9 cellular contexts compared by ENCODE assay signal in the genomic region with DNA sequence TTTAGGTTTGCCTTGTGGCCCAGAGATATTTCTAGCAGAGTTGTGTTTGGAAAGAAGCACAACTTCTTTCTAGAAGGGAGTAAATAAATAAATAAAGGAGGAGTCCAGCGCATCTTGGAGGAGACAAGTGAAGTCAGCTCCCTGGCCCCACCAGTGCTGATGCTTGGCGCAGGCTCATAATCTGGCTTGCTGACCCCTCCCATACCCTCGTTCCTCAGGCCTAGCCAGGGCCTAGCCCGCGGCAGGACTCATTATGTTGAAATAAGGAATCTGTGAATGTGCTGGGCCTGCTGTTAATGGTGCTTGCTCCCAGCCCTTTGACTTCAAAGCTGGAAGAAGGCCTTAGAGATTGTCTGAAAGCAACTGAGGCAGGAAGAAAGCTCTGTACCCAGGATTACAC. TPM values are rescaled to one million over a fixed set of nuclear protein-coding genes. Genes with fewer than 3 reads are reported as not detected.
DNase-seq lines count a peak whose midpoint lies in the region; ATAC-seq and TF ChIP-seq lines count a peak whose summit lies in the region.
"Had no signal": no experiment of that assay in that cellular context is flagged by ENCODE, and none has a peak within 500 bp of the region (broad histone marks: within the 10 kb centered on the region; RNA-seq: fewer than 3 reads in every experiment).

No MANE protein-coding gene starts in this region.

- peaks cover 0 to 25% (median 0%) of the 10 kb centered on the region in 4 donors for H3K4me1 ChIP-seq in right lobe of liver

- 72% methylated on average over 3 of the region's 5 CpGs for WGBS in right lobe of liver (ENCODE audit: insufficient coverage, low coverage, low lambda C conversion rate, missing lambda C conversion rate)

- no peaks in the 10 kb centered on the region for H3K27me3 Mint-ChIP-seq in activated T-cell treated with anti-CD3 and anti-CD28 coated beads, Interleukin-2, amount 50 U/mL, for 24 hours
- H3K27me3 Mint-ChIP-seq in MCF 10A (ENCODE audit: insufficient read depth, unreplicated experiment): no peaks in the 10 kb centered on the region
- no peaks in the 10 kb centered on the region for H3K27me3 Mint-ChIP-seq in activated CD8-positive, alpha-beta T cell treated with anti-CD3 and anti-CD28 coated beads for 36 hours

- no peak for DNase-seq in activated T-cell treated with anti-CD3 and anti-CD28 coated beads, Interleukin-2, amount 50 U/mL, for 24 hours
- no peak for DNase-seq in activated T-cell treated with anti-CD3 and anti-CD28 coated beads for 4 hours
- peak; percentile 54 for DNase-seq in MCF 10A (ENCODE audit: unreplicated experiment)
- peak in 1 of 3 donors; percentile 46 for DNase-seq in right lobe of liver
- no peak for DNase-seq in activated CD8-positive, alpha-beta T cell treated with anti-CD3 and anti-CD28 coated beads for 36 hours
- DNase-seq in COR-L47 (lab: John Stamatoyannopoulos, UW): no peak
- DNase-seq in erythroblast (lab: John Stamatoyannopoulos, UW): no peak
- DNase-seq: NCI-H526 treated with DMSO at 0.1 percent for 48 hours had no signal

- peak overlapping the region; percentile 84 for H3K27ac Mint-ChIP-seq in activated T-cell treated with anti-CD3 and anti-CD28 coated beads, Interleukin-2, amount 50 U/mL, for 24 hours
- peak overlapping the region; percentile 92 for H3K27ac Mint-ChIP-seq in MCF 10A (ENCODE audit: low read depth, unreplicated experiment)
- no peak overlapping the region for H3K27ac Mint-ChIP-seq in activated CD8-positive, alpha-beta T cell treated with anti-CD3 and anti-CD28 coated beads for 36 hours

- H3K27ac ChIP-seq in right lobe of liver: peak overlapping the region in 2 of 3 donors; percentile 87 to 98
- H3K27ac ChIP-seq in temporal lobe (ENCODE audit: low read depth, low read length): peak overlapping the region; percentile 65

- ATAC-seq in right lobe of liver: no peak
- ATAC-seq in activated CD8-positive, alpha-beta T cell treated with anti-CD3 and anti-CD28 coated beads for 36 hours: no peak

- TSS peak; percentile 55 for BruUV-seq in MCF 10A (replicated peaks; lab: Mats Ljungman, UMichigan)

- H3K4me1 Mint-ChIP-seq in activated T-cell treated with anti-CD3 and anti-CD28 coated beads, Interleukin-2, amount 50 U/mL, for 24 hours (ENCODE audit: low read depth): peaks cover 71% of the 10 kb centered on the region
- H3K4me1 Mint-ChIP-seq in MCF 10A (ENCODE audit: insufficient read depth, unreplicated experiment): peaks cover 49% of the 10 kb centered on the region
- H3K4me1 Mint-ChIP-seq in activated CD8-positive, alpha-beta T cell treated with anti-CD3 and anti-CD28 coated beads for 36 hours (ENCODE audit: low read depth): peaks cover 66% of the 10 kb centered on the region

- H3K9me3 Mint-ChIP-seq in activated T-cell treated with anti-CD3 and anti-CD28 coated beads, Interleukin-2, amount 50 U/mL, for 24 hours: no peaks in the 10 kb centered on the region
- H3K9me3 Mint-ChIP-seq in MCF 10A (ENCODE audit: unreplicated experiment): no peaks in the 10 kb centered on the region
- H3K9me3 Mint-ChIP-seq in activated CD8-positive, alpha-beta T cell treated with anti-CD3 and anti-CD28 coated beads for 36 hours: no peaks in the 10 kb centered on the region

- TF ChIP-seq CTCF in MCF 10A (IDR thresholded peaks at IDR 0.05; ENCODE audit: unreplicated experiment): no peak
- TF ChIP-seq CTCF in right lobe of liver (IDR thresholded peaks at IDR 0.05): no peak
- no peak for TF ChIP-seq CTCF in activated CD8-positive, alpha-beta T cell treated with anti-CD3 and anti-CD28 coated beads for 36 hours (IDR thresholded peaks at IDR 0.05)

- CTCF ChIA-PET in MCF 10A (lab: Yijun Ruan, JAX): interaction anchor here (0.7 to 2.5 kb wide), 7 partner anchors 9 to 159 kb away, joined by 3 to 10 read pairs (median 6); no protein-coding TSS in a partner anchor
- CTCF ChIA-PET in activated CD8-positive, alpha-beta T cell treated with anti-CD3 and anti-CD28 coated beads for 36 hours (lab: Charles Lee): interaction anchor here (1.6 to 2.3 kb wide), 2 partner anchors 67 to 106 kb away, joined by 4 to 11 read pairs; no protein-coding TSS in a partner anchor

- no peaks in the 10 kb centered on the region for H3K36me3 ChIP-seq in right lobe of liver

- intact Hi-C loops in MCF 10A (cut with micrococcal nuclease): loop anchor here (1.0 to 5.0 kb wide), 3 partner anchors 58 to 112 kb away; a partner anchor contains a TSS
- intact Hi-C loops in right lobe of liver (cut with DNase I): no loop called here
- intact Hi-C loops in activated CD8-positive, alpha-beta T cell treated with anti-CD3 and anti-CD28 coated beads for 36 hours (cut with micrococcal nuclease): loop anchor here (10.0 kb wide), 2 partner anchors 61 to 109 kb away; a partner anchor contains a TSS

- peaks cover 27% of the 10 kb centered on the region for H3K36me3 Mint-ChIP-seq in activated T-cell treated with anti-CD3 and anti-CD28 coated beads, Interleukin-2, amount 50 U/mL, for 24 hours (ENCODE audit: low read depth)
- peaks cover 7% of the 10 kb centered on the region for H3K36me3 Mint-ChIP-seq in MCF 10A (ENCODE audit: insufficient read depth, unreplicated experiment)
- peaks cover 4% of the 10 kb centered on the region for H3K36me3 Mint-ChIP-seq in activated CD8-positive, alpha-beta T cell treated with anti-CD3 and anti-CD28 coated beads for 36 hours (ENCODE audit: low read depth)

- no peaks in the 10 kb centered on the region for H3K9me3 ChIP-seq in right lobe of liver

- TF ChIP-seq POLR2A in right lobe of liver (IDR thresholded peaks at IDR 0.05) (no peak), erythroblast (IDR thresholded peaks at IDR 0.05; ENCODE audit: low read length) (no peak)

- H3K4me3 ChIP-seq in right lobe of liver: no peak overlapping the region

- POLR2A ChIA-PET in MCF 10A (lab: Yijun Ruan, JAX): interaction anchor here (0.6 to 10.5 kb wide), 14 partner anchors 11 to 1040 kb away, joined by 3 to 173 read pairs (median 11); a partner anchor contains a TSS
- POLR2A ChIA-PET in activated CD8-positive, alpha-beta T cell treated with anti-CD3 and anti-CD28 coated beads for 36 hours (lab: Charles Lee): interaction anchor here (0.6 to 1.4 kb wide), 2 partner anchors 53 to 369 kb away, joined by 3 to 4 read pairs; no protein-coding TSS in a partner anchor

- H3K4me3 Mint-ChIP-seq in activated T-cell treated with anti-CD3 and anti-CD28 coated beads, Interleukin-2, amount 50 U/mL, for 24 hours: peak overlapping the region; percentile 86
- H3K4me3 Mint-ChIP-seq in MCF 10A (ENCODE audit: unreplicated experiment): peak overlapping the region; percentile 92
- H3K4me3 Mint-ChIP-seq in activated CD8-positive, alpha-beta T cell treated with anti-CD3 and anti-CD28 coated beads for 36 hours: no peak overlapping the region

- no peaks in the 10 kb centered on the region for H3K27me3 ChIP-seq in right lobe of liver

RNA-seq across cellular contexts. Expression of a gene that starts 3.1 kb away (rescaled TPM):
- total RNA-seq in MCF 10A (2022) (27.3 and 32.2 TPM in 2 replicates), right lobe of liver (10 to 100 TPM in 1 of 6 experiments, 1 to 10 TPM in 5; 4.7 to 17.1 (median 7.4) TPM), temporal lobe (6.1 TPM)
- 10 to 100 TPM; 15.2 to 17.2 TPM for total RNA-seq in activated CD8-positive, alpha-beta T cell treated with anti-CD3 and anti-CD28 coated beads for 36 hours

Comparison
In these comparisons a context has a peak if more than half of its experiments do, and no peak if none do; other contexts are left out.
1. intact Hi-C loops: an anchor here in MCF 10A (1.0 to 5.0 kb wide) and activated CD8-positive, alpha-beta T cell treated with anti-CD3 and anti-CD28 coated beads for 36 hours (10.0 kb wide); none called in right lobe of liver.